ENCODE assay signal across 9 cellular contexts in the genomic region with DNA sequence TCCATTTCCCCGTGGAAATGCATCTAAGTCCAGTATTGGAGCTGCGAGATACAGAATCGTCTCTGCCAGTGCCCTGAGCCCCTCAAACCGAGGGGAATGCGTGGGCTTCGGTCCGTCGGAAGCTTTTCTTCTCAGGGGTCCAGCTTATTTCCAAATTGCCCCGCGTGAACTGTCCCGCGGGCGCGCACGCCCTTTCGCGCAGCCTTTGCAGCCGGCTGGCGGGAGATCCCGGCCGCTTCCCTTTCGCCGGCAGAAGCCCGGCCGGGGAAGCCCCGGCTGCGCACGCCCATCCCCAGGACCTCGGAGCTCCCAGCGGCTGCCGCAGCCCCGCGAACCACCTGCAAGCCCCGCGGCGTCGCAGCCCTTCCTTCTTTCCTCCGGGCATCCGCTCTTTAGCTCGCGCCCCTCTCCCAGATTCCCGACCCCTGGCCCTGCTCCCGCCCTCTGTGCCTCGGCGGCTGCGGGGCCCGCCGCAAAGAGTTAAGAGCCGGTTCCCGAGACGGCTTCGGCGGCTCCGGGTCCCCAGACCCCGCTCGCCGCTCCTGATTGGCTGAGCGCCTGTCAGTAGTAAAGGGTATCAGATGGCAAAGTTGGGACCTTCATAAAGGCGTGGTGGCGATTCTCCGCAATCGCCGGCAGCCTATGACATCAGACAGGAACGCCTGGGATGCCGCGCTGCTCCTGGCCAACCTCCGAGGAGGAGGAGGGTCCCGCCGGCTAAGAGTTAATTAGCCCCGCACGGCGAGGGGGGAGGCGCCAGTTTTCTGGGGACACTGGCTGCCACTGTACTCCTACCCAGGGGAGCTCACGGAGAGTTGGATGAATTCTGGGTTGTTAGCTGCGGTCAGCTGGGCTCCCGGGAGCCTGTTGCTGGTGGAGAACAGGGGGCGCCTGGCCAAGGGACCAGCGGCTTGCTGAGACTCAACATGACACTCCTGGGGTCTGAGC. TPM values are rescaled to one million over a fixed set of nuclear protein-coding genes. Genes with fewer than 3 reads are reported as not detected.
DNase-seq lines count a peak whose midpoint lies in the region; ATAC-seq, FAIRE-seq and TF ChIP-seq lines count a peak whose summit lies in the region.
"Had no signal": no experiment of that assay in that cellular context is flagged by ENCODE, and none has a peak within 500 bp of the region (broad histone marks: within the 10 kb centered on the region; RNA-seq: fewer than 3 reads in every experiment).

A gene with protein sequence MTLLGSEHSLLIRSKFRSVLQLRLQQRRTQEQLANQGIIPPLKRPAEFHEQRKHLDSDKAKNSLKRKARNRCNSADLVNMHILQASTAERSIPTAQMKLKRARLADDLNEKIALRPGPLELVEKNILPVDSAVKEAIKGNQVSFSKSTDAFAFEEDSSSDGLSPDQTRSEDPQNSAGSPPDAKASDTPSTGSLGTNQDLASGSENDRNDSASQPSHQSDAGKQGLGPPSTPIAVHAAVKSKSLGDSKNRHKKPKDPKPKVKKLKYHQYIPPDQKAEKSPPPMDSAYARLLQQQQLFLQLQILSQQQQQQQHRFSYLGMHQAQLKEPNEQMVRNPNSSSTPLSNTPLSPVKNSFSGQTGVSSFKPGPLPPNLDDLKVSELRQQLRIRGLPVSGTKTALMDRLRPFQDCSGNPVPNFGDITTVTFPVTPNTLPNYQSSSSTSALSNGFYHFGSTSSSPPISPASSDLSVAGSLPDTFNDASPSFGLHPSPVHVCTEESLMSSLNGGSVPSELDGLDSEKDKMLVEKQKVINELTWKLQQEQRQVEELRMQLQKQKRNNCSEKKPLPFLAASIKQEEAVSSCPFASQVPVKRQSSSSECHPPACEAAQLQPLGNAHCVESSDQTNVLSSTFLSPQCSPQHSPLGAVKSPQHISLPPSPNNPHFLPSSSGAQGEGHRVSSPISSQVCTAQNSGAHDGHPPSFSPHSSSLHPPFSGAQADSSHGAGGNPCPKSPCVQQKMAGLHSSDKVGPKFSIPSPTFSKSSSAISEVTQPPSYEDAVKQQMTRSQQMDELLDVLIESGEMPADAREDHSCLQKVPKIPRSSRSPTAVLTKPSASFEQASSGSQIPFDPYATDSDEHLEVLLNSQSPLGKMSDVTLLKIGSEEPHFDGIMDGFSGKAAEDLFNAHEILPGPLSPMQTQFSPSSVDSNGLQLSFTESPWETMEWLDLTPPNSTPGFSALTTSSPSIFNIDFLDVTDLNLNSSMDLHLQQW (plus strand): TSS at position 628 of the 948 bp plus-strand sequence. CDS start 299 bp downstream, at position 927.

- no peaks in the 10 kb centered on the region for H3K36me3 Mint-ChIP-seq in endodermal cell (ENCODE audit: low read depth)

- WGBS in A549 (ENCODE audit: missing lambda C conversion rate): 2% methylated on average over 41 of the region's 78 CpGs
- 1 to 3% methylated on average over 18 to 78 of the region's 78 CpGs for WGBS in endodermal cell (ENCODE audit: insufficient coverage in 1 of 2, insufficient read length in 1 of 2), 2 experiments
- 0 to 1% methylated on average over 53 to 65 of the region's 78 CpGs for WGBS in mesodermal cell (ENCODE audit: insufficient coverage in 2 of 2), 2 experiments

- peak; percentile 7 to 40; a peak in 4 of 5 replicates for TF ChIP-seq RAD21 in A549 (conservative IDR thresholded peaks at IDR 0.05 in 1 of 2, IDR thresholded peaks at IDR 0.05 in 1 of 2)

- H3K9ac ChIP-seq in endodermal cell (ENCODE audit: extremely low read depth, low read length, poor library complexity, severe bottlenecking): peak within 1 kb of the TSS; percentile 59

- POLR2A ChIA-PET in A549 (lab: Yijun Ruan, JAX): interaction anchor here (0.8 to 1.6 kb wide), 2 partner anchors 38 to 668 kb away, joined by 3 to 12 read pairs; a partner anchor contains a TSS

- CTCF ChIA-PET in A549 (lab: Yijun Ruan, JAX): interaction anchor here (0.5 to 6.3 kb wide), 22 partner anchors 9 to 517 kb away, joined by 3 to 219 read pairs (median 5); no protein-coding TSS in a partner anchor

- H3K4me3 Mint-ChIP-seq in endodermal cell: peak within 1 kb of the TSS; percentile 72

- H3K9me3 Mint-ChIP-seq in endodermal cell: no peaks in the 10 kb centered on the region

- H3K4me3 ChIP-seq in A549: peak within 1 kb of the TSS; percentile 60
- H3K4me3 ChIP-seq in endodermal cell (ENCODE audit: low read length): peak within 1 kb of the TSS; percentile 85
- H3K4me3 ChIP-seq in mesodermal cell (ENCODE audit: extremely low read depth, insufficient read depth, low read length, poor library complexity, severe bottlenecking): peak within 1 kb of the TSS; percentile 54

- DNase-seq in A549 (ENCODE audit: low read depth in 1 of 2, low spot score in 1 of 2) (peak; percentile 48 to 82), endodermal cell (peak; percentile 98), DMS153 (lab: John Stamatoyannopoulos, UW) (no peak), NOMO-1 treated with dmso at 0.1 percent for 144 hours (lab: John Stamatoyannopoulos, UW; ENCODE audit: unreplicated experiment) (no peak)
- DNase-seq: GDM1 had no signal

- TF ChIP-seq POLR2A in A549 (IDR thresholded peaks at IDR 0.05; ENCODE audit: low read length): peak; percentile 48

- H3K4me1 Mint-ChIP-seq in endodermal cell: peaks cover 39% of the 10 kb centered on the region

- H3K36me3 ChIP-seq in endodermal cell (ENCODE audit: control insufficient read depth, insufficient read depth, low read length) (no peaks in the 10 kb centered on the region), mesodermal cell (ENCODE audit: control insufficient read depth, insufficient read depth, low read length) (no peaks in the 10 kb centered on the region)

- H3K4me2 ChIP-seq in A549: peak within 1 kb of the TSS; percentile 85

- peak within 1 kb of the TSS; percentile 83 for H3K27ac Mint-ChIP-seq in endodermal cell

- H3K27me3 Mint-ChIP-seq in endodermal cell (ENCODE audit: insufficient read depth): peaks cover 25% of the 10 kb centered on the region

- peaks cover 25% of the 10 kb centered on the region; the same call in 2 of the 3 replicates for H3K4me1 ChIP-seq in A549
- peaks cover 4% of the 10 kb centered on the region for H3K4me1 ChIP-seq in endodermal cell (ENCODE audit: control insufficient read depth, insufficient read depth, low read length)
- H3K4me1 ChIP-seq in mesodermal cell (ENCODE audit: control insufficient read depth, insufficient read depth, low read length, poor library complexity, severe bottlenecking): no peaks in the 10 kb centered on the region

- no peak for TF ChIP-seq CTCF in A549 (IDR thresholded peaks at IDR 0.05)
- no peak for TF ChIP-seq CTCF in endodermal cell (conservative IDR thresholded peaks at IDR 0.05)

- H3K27me3 ChIP-seq in endodermal cell (ENCODE audit: control insufficient read depth, insufficient read depth, low read length, poor library complexity, severe bottlenecking): peaks cover 8% of the 10 kb centered on the region

- H3K9me3 ChIP-seq in A549 (no peaks in the 10 kb centered on the region), endodermal cell (ENCODE audit: control insufficient read depth, low read length) (no peaks in the 10 kb centered on the region), mesodermal cell (ENCODE audit: control insufficient read depth, low read length) (no peaks in the 10 kb centered on the region)

- H3K27ac ChIP-seq in A549 (peak within 1 kb of the TSS; percentile 80 to 81), endodermal cell (ENCODE audit: low read depth, low read length) (no peak within 1 kb of the TSS), mesodermal cell (ENCODE audit: low read depth, low read length, severe bottlenecking) (no peak within 1 kb of the TSS)

- no peak for FAIRE-seq in A549 (lab: Jason Lieb, UNC)

- no peak for TF ChIP-seq EP300 in A549 (IDR thresholded peaks at IDR 0.05)

- ATAC-seq in A549 (peak; percentile 75 to 82), HG02678 (IDR thresholded peaks at IDR 0.05; ENCODE audit: unreplicated experiment) (peak; percentile 58), GM21390 (IDR thresholded peaks at IDR 0.05; ENCODE audit: unreplicated experiment) (no peak), HG03439 (IDR thresholded peaks at IDR 0.05; ENCODE audit: unreplicated experiment) (no peak)

TF ChIP-seq in A549, 52 proteins besides CTCF, POLR2A, EP300 and RAD21 (continues in another document):
- TF ChIP-seq FOSB (CRISPR knock-in tag; IDR thresholded peaks at IDR 0.05) (no peak), JUN (IDR thresholded peaks at IDR 0.05) (peak in 1 of 2 experiments; percentile 21; a peak in 1 of 5 replicates), NR3C1 (IDR thresholded peaks at IDR 0.05) (no peak), ZFP36 (IDR thresholded peaks at IDR 0.05; ENCODE audit: borderline replicate concordance, partially characterized antibody) (no peak), PHF8 (IDR thresholded peaks at IDR 0.05; ENCODE audit: borderline replicate concordance, low read depth) (0 out of 2 replicates have a peak, but pooled peaks have one; percentile 33)
- TF ChIP-seq, protein P1, sequence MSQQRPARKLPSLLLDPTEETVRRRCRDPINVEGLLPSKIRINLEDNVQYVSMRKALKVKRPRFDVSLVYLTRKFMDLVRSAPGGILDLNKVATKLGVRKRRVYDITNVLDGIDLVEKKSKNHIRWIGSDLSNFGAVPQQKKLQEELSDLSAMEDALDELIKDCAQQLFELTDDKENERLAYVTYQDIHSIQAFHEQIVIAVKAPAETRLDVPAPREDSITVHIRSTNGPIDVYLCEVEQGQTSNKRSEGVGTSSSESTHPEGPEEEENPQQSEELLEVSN (IDR thresholded peaks at IDR 0.05; ENCODE audit: borderline replicate concordance, low read depth): peak; percentile 70

RNA-seq across cellular contexts. Expression of the gene that starts here (rescaled TPM):
- polyA plus RNA-seq in A549 (2011; rRNA removed) (8.6 and 12.4 TPM in 2 replicates), A549 (2017; fragmentation: RNase III; extraction: RNeasy Plus Mini Kit Qiagen cat#74134 plus additional on column Dnase treatment) (7.1 to 14.2 TPM (median 12.5 TPM) in 3 replicates)
- polyA plus RNA-seq in A549 (2012; cell fraction: cytosol; rRNA removed): 2.3 and 3.9 TPM in 2 replicates
- 5.8 and 7.1 TPM in 2 replicates for polyA plus RNA-seq in A549 (2012; cell fraction: nucleus; rRNA removed)
- 19.9 and 22.4 TPM in 2 replicates for polyA minus RNA-seq in A549 (2011; rRNA and poly(A)+ RNA removed)
- total RNA-seq in endodermal cell: 10 to 100 TPM in 1 of 2 donors, 1 to 10 TPM in 1; 7.5 to 11.8 TPM
- polyA plus RNA-seq in endodermal cell (2013, experiment 1 of 2): 1.7 TPM
- 2.6 TPM for polyA plus RNA-seq in endodermal cell (2013, experiment 2 of 2)
- 11.5 TPM for polyA plus RNA-seq in mesodermal cell (2013, experiment 1 of 2)
- polyA plus RNA-seq in mesodermal cell (2013, experiment 2 of 2): 5.7 TPM

Comparison
In these comparisons a context has a peak if more than half of its experiments do, and no peak if none do; other contexts are left out.
1. ATAC-seq: peak in A549 (2 of 2) and HG02678 (single experiment); none in GM21390 (single experiment) and HG03439 (single experiment).
2. DNase-seq: peak in A549 (2 of 2) and endodermal cell (single experiment); none in DMS153 (single experiment) and NOMO-1 treated with dmso at 0.1 percent for 144 hours (single experiment).
3. H3K27ac ChIP-seq: peak in A549 (2 of 2); none in endodermal cell (single experiment) and mesodermal cell (single experiment).
4. Peak in every context shown above with its lines, with median percentiles within 50 percentile points of each other: H3K4me3 ChIP-seq.